8 cellular contexts compared by ENCODE assay signal in genomic region chr1:232868793-232869491, GRCh38.
A peak's percentile ranks its signal among the peaks of the same experiment; 100 is the strongest.
DNase-seq lines count a peak whose midpoint lies in the region; ATAC-seq and TF ChIP-seq lines count a peak whose summit lies in the region.

No MANE protein-coding gene starts in this region.

- ATAC-seq in gastroesophageal sphincter: no peak
- no peak for ATAC-seq in GM18909 (IDR thresholded peaks at IDR 0.05; ENCODE audit: poor library complexity, unreplicated experiment)

- H3K9me3 ChIP-seq in gastroesophageal sphincter: no peaks in the 10 kb centered on the region

- no peak overlapping the region for H3K4me3 ChIP-seq in gastroesophageal sphincter

- WGBS in gastroesophageal sphincter (ENCODE audit: low coverage in 1 of 2), 2 donors: 75 to 76% methylated on average over 5 to 6 of the region's 6 CpGs

- no peak overlapping the region for H3K27ac ChIP-seq in gastroesophageal sphincter

- H3K27me3 ChIP-seq in gastroesophageal sphincter: no peaks in the 10 kb centered on the region

- no peaks in the 10 kb centered on the region for H3K4me1 ChIP-seq in gastroesophageal sphincter

- peak; percentile 69 for DNase-seq in DMS53 (lab: John Stamatoyannopoulos, UW)
- DNase-seq in MV-4-11 (lab: John Stamatoyannopoulos, UW): peak; percentile 66
- DNase-seq in amniotic stem cell (lab: John Stamatoyannopoulos, UW): peak; percentile 57
- DNase-seq in lung microvascular endothelial cell (ENCODE audit: low read depth in 2 of 2): peak; percentile 36 to 51
- DNase-seq in activated T-cell treated with anti-CD3 and anti-CD28 coated beads for 4 hours: no peak
- no peak for DNase-seq in stimulated activated CD4-positive, alpha-beta T cell treated with anti-CD3 and anti-CD28 coated beads, Interleukin-1b, Interleukin-23, amount 100 ng/mL, for 48 hours

- TF ChIP-seq POLR2A in gastroesophageal sphincter (IDR thresholded peaks at IDR 0.05): no peak

- no peaks in the 10 kb centered on the region for H3K36me3 ChIP-seq in gastroesophageal sphincter

- no peak for TF ChIP-seq EP300 in gastroesophageal sphincter (IDR thresholded peaks at IDR 0.05)

- TF ChIP-seq CTCF in gastroesophageal sphincter (IDR thresholded peaks at IDR 0.05): no peak

Comparison
In these comparisons a context has a peak if more than half of its experiments do, and no peak if none do; other contexts are left out.
1. DNase-seq: peak in DMS53 (single experiment), MV-4-11 (single experiment), amniotic stem cell (single experiment) and lung microvascular endothelial cell (2 of 2); none in activated T-cell treated with anti-CD3 and anti-CD28 coated beads for 4 hours (single experiment) and stimulated activated CD4-positive, alpha-beta T cell treated with anti-CD3 and anti-CD28 coated beads, Interleukin-1b, Interleukin-23, amount 100 ng/mL, for 48 hours (single experiment).